16 cellular contexts compared by ENCODE assay signal in the genomic region with DNA sequence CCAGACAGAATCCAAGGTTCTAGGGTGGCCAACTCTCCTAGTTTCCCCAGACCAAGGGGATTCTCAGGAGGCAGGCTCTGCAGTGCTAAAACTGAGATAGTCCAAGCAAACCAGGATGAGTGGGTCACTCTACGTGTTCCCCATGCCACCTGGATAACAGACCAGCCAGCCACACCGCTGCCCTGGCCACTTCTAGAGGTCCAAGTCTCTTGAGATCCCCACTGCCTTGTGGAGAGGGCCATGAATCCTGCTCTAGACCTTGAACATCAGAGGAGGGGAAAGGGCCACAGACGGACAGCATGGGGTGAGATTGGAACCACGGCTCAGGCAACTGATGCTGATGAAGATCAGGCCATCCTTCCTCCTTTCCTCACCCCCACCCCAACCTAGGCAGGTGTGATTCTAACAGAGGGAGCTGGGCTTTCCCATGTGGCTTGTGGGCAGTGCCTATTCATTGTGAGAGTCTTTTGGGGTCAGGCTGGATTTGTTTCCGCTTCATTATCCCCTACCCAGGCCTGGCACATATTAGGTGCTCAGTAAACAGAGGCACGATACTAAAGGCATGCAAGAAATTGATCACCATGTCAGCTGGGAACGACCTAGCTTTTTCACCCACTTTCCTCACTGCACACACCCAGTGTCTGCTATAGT. TPM values are rescaled to one million over a fixed set of nuclear protein-coding genes. Genes with fewer than 3 reads are reported as not detected.
DNase-seq lines count a peak whose midpoint lies in the region; ATAC-seq and TF ChIP-seq lines count a peak whose summit lies in the region.
"Had no signal": no experiment of that assay in that cellular context is flagged by ENCODE, and none has a peak within 500 bp of the region (broad histone marks: within the 10 kb centered on the region; RNA-seq: fewer than 3 reads in every experiment).

No MANE protein-coding gene starts in this region.

- peaks cover 20% of the 10 kb centered on the region for H3K27me3 Mint-ChIP-seq in activated T-helper 17 cell treated with anti-CD3 and anti-CD28 coated beads, Interleukin-2, amount 50 U/mL, for 72 hours

- no peak overlapping the region for H3K4me3 Mint-ChIP-seq in activated T-helper 17 cell treated with anti-CD3 and anti-CD28 coated beads, Interleukin-2, amount 50 U/mL, for 72 hours

- DNase-seq in GM12865 (ENCODE audit: low read depth) (peak; percentile 88), NCI-H1092 treated with DMSO at 0.1 percent for 48 hours (lab: John Stamatoyannopoulos, UW) (no peak), NCI-H187 treated with DMSO at 0.1 percent for 48 hours (lab: John Stamatoyannopoulos, UW) (no peak), superior temporal gyrus (ENCODE audit: extremely low spot score) (no peak)
- DNase-seq: NCI-H1417 treated with DMSO at 0.1 percent for 48 hours, NCI-H524 treated with DMSO at 0.1 percent for 48 hours, SIG-M5, stomach had no signal

- ATAC-seq in GM18870 (IDR thresholded peaks at IDR 0.05; ENCODE audit: unreplicated experiment) (peak; percentile 47), HG02840 (IDR thresholded peaks at IDR 0.05; ENCODE audit: low FRiP score, unreplicated experiment) (peak; percentile 56), HG02938 (IDR thresholded peaks at IDR 0.05; ENCODE audit: unreplicated experiment) (no peak)
- ATAC-seq in activated T-helper 17 cell treated with anti-CD3 and anti-CD28 coated beads, Interleukin-2, amount 50 U/mL, for 72 hours (replicated peaks) = peak; percentile 95

- no peak for TF ChIP-seq CTCF in GM12865 (IDR thresholded peaks at IDR 0.05; ENCODE audit: insufficient read depth, low read depth, low read length, missing control alignments)

- no peaks in the 10 kb centered on the region for H3K36me3 Mint-ChIP-seq in activated T-helper 17 cell treated with anti-CD3 and anti-CD28 coated beads, Interleukin-2, amount 50 U/mL, for 72 hours (ENCODE audit: low read depth)

- no peak overlapping the region for H3K4me3 ChIP-seq in GM12865 (ENCODE audit: low read depth, low read length)
- H3K4me3 ChIP-seq: BLaER1 treated with 17β-estradiol and CSF1 and Interleukin-3, amounts not matched to agents 10 nM and 100 nM; coronary artery; stomach had no signal

- H3K9me3 Mint-ChIP-seq in activated T-helper 17 cell treated with anti-CD3 and anti-CD28 coated beads, Interleukin-2, amount 50 U/mL, for 72 hours = no peaks in the 10 kb centered on the region

- H3K4me1 Mint-ChIP-seq in activated T-helper 17 cell treated with anti-CD3 and anti-CD28 coated beads, Interleukin-2, amount 50 U/mL, for 72 hours = no peaks in the 10 kb centered on the region

- H3K27ac Mint-ChIP-seq in activated T-helper 17 cell treated with anti-CD3 and anti-CD28 coated beads, Interleukin-2, amount 50 U/mL, for 72 hours = no peak overlapping the region

RNA-seq across cellular contexts. Expression of a gene that starts 16.8 kb away (rescaled TPM):
- total RNA-seq in activated T-helper 17 cell treated with anti-CD3 and anti-CD28 coated beads, Interleukin-2, amount 50 U/mL, for 72 hours = under 1 TPM; 0.22 to 0.69 TPM
- total RNA-seq: lung microvascular endothelial cell, osteocyte had no signal

RNA-seq across cellular contexts. Expression of a gene that starts 41.6 kb away (rescaled TPM):
- total RNA-seq in activated T-helper 17 cell treated with anti-CD3 and anti-CD28 coated beads, Interleukin-2, amount 50 U/mL, for 72 hours = 10 to 100 TPM in 1 of 2 donors, 1 to 10 TPM in 1; 8.6 to 64.2 TPM
- total RNA-seq: osteocyte had no signal
